8 cellular contexts compared by ENCODE assay signal in the genomic region with DNA sequence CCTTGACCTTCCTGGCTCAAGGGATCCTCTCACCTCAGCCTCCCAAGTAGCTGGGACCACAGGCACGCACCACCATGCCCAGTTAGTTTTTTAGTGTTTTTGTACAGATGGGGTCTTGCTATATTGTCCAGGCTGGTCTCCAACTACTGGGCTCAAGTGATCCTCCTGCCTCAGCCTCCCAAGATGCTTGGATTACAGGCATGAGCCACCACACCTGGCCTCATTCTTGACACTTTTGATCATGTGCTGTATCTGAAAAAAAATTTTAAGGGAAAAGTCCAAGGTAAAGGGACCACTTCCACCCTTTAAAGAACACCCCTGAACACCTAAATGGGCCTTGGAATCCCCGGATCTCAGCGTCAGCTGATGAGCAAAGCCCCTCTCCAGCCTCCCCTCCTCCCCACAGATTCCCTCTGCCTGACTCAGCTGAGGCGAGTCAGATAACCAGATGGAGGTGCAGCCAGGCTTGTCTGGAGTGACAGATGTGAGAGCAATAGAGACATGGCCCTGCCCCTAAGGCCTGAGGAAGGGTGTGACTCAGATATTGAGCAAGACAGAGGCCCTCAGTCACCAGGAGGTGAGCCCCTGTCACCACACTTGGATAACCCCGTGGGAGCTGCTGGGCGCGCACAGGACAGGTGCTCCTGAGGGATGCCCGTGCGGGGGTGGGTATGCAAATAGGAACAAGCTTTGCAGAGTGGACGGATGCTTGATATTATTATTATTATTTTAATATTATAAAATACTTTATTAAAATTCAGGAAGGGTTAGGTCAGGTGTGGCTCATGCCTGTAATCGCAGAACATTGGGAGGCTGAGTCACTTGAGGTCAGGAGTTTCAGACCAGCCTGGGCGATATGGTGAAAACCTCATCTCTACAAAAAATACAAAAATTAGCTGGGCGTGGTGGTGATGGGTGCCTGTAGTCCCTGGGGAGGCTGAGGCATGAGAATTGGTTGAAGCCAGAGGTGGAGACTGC. TPM values are rescaled to one million over a fixed set of nuclear protein-coding genes. Genes with fewer than 3 reads are reported as not detected.
DNase-seq lines count a peak whose midpoint lies in the region; TF ChIP-seq lines count a peak whose summit lies in the region.

No MANE protein-coding gene starts in this region.

- no peak overlapping the region for H2AFZ ChIP-seq in KMS-11 (ENCODE audit: low read depth)

- H3K27me3 ChIP-seq in H7 (ENCODE audit: control insufficient read depth, insufficient read depth, low read length) = no peaks in the 10 kb centered on the region; the same call in 1 of the 2 replicates
- no peaks in the 10 kb centered on the region for H3K27me3 ChIP-seq in KMS-11 (ENCODE audit: insufficient read depth, low read depth)

- H3K4me3 ChIP-seq in H7 (ENCODE audit: insufficient read depth, low read depth, low read length) = no peak overlapping the region
- H3K4me3 ChIP-seq in KMS-11 (IDR thresholded peaks at IDR 0.05; ENCODE audit: insufficient read depth, low read depth, low read length) = no peak overlapping the region

- H3K79me2 ChIP-seq in KMS-11 (ENCODE audit: insufficient read depth, low read depth) = no peaks in the 10 kb centered on the region

- H3K36me3 ChIP-seq in H7 (replicated peaks; ENCODE audit: control insufficient read depth, insufficient read depth, low read length) (no peaks in the 10 kb centered on the region), KMS-11 (ENCODE audit: insufficient read depth) (no peaks in the 10 kb centered on the region)

- no peak overlapping the region for H3K9ac ChIP-seq in KMS-11

- peak overlapping the region; percentile 76 for H3K4me2 ChIP-seq in KMS-11

- in situ Hi-C loops in G401 (cut with HindIII; ENCODE audit: low sequenced_read_pairs) = no loop called here

- peak; percentile 46 for TF ChIP-seq POLR2A in erythroblast (IDR thresholded peaks at IDR 0.05; ENCODE audit: low read length)

- H3K4me1 ChIP-seq in KMS-11 (ENCODE audit: low read depth, poor library complexity, severe bottlenecking) = peaks cover 48% of the 10 kb centered on the region

- DNase-seq in A172 (ENCODE audit: low spot score) (peak; percentile 99), GM04504 (ENCODE audit: low read depth) (peak; percentile 91), H7 (peak; percentile 68), RPMI8226 (peak; percentile 54), erythroblast (lab: John Stamatoyannopoulos, UW) (peak; percentile 98 to 100), renal cortical epithelial cell (ENCODE audit: low read depth) (peak; percentile 99), G401 (ENCODE audit: low spot score) (no peak)

- TF ChIP-seq CTCF in KMS-11 (conservative IDR thresholded peaks at IDR 0.05; ENCODE audit: low read depth, low read length) = no peak

- H3K27ac ChIP-seq in KMS-11 = peak overlapping the region; percentile 46

- no peaks in the 10 kb centered on the region for H4K20me1 ChIP-seq in KMS-11 (ENCODE audit: insufficient read depth)

RNA-seq across cellular contexts. Expression of gene CCDC88B, which starts 5.0 kb away (rescaled TPM):
- total RNA-seq in A172 (2014; rRNA removed; shearing (Covaris generic)) = 6.6 and 6.9 TPM in 2 replicates
- total RNA-seq in H7 (2014; rRNA removed; shearing (Covaris generic)) = 7.7 and 9.9 TPM in 2 replicates
- total RNA-seq in renal cortical epithelial cell = 0.55 and 2.4 TPM in 2 replicates
- total RNA-seq in G401 (2014; rRNA removed; shearing (Covaris generic)) = 15.1 and 26.6 TPM in 2 replicates

RNA-seq across cellular contexts. Expression of gene PRDX5, which starts 17.1 kb away (rescaled TPM):
- 300 and 344 TPM in 2 replicates for total RNA-seq in A172 (2014; rRNA removed; shearing (Covaris generic))
- total RNA-seq in H7 (2014; rRNA removed; shearing (Covaris generic)) = 272 and 303 TPM in 2 replicates
- total RNA-seq in renal cortical epithelial cell = 209 and 400 TPM in 2 replicates
- 341 and 414 TPM in 2 replicates for total RNA-seq in G401 (2014; rRNA removed; shearing (Covaris generic))

RNA-seq across cellular contexts. Expression of gene TRMT112, which starts 17.7 kb away (rescaled TPM):
- 454 and 683 TPM in 2 replicates for total RNA-seq in A172 (2014; rRNA removed; shearing (Covaris generic))
- total RNA-seq in H7 (2014; rRNA removed; shearing (Covaris generic)) = 261 and 314 TPM in 2 replicates
- 96.8 and 278 TPM in 2 replicates for total RNA-seq in renal cortical epithelial cell
- 313 and 472 TPM in 2 replicates for total RNA-seq in G401 (2014; rRNA removed; shearing (Covaris generic))

RNA-seq across cellular contexts. Expression of gene RPS6KA4, which starts 23.9 kb away (rescaled TPM):
- 77.4 and 78.2 TPM in 2 replicates for total RNA-seq in A172 (2014; rRNA removed; shearing (Covaris generic))
- 16.0 and 17.6 TPM in 2 replicates for total RNA-seq in H7 (2014; rRNA removed; shearing (Covaris generic))
- 46.0 and 49.3 TPM in 2 replicates for total RNA-seq in renal cortical epithelial cell
- 113 and 126 TPM in 2 replicates for total RNA-seq in G401 (2014; rRNA removed; shearing (Covaris generic))

RNA-seq across cellular contexts. Expression of gene ESRRA, which starts 29.7 kb away (rescaled TPM):
- 30.4 and 46.6 TPM in 2 replicates for total RNA-seq in A172 (2014; rRNA removed; shearing (Covaris generic))
- 80.5 and 94.8 TPM in 2 replicates for total RNA-seq in H7 (2014; rRNA removed; shearing (Covaris generic))
- total RNA-seq in renal cortical epithelial cell = 54.0 and 72.4 TPM in 2 replicates
- 42.0 and 75.5 TPM in 2 replicates for total RNA-seq in G401 (2014; rRNA removed; shearing (Covaris generic))
